28 cellular contexts compared by ENCODE assay signal in genomic region chr2:496729-497128, GRCh38.
"Had no signal": no experiment of that assay in that cellular context is flagged by ENCODE, and none has a peak within 500 bp of the region (broad histone marks: within the 10 kb centered on the region; RNA-seq: fewer than 3 reads in every experiment).

No MANE protein-coding gene starts in this region.

- H3K4me1 Mint-ChIP-seq: endodermal cell; mesothelial cell of epicardium; stimulated activated memory B cell treated with anti-CD40 and anti-IgM and Interleukin-4, amounts not matched to agents 10 μg/mL and 1 μg/mL and 100 μg/mL, for 72 hours had no signal

- H3K27ac ChIP-seq: epithelial cell of prostate, gastrocnemius medialis, parathyroid adenoma, prostate gland, skin epidermis, spleen, testis, tibial artery had no signal

- H3K36me3 Mint-ChIP-seq: mesothelial cell of epicardium; naive thymus-derived CD4-positive, alpha-beta T cell; stimulated activated memory B cell treated with anti-CD40 and anti-IgM and Interleukin-4, amounts not matched to agents 10 μg/mL and 1 μg/mL and 100 μg/mL, for 72 hours; type B pancreatic cell had no signal

- H3K9me3 Mint-ChIP-seq: endodermal cell; memory B cell; mesothelial cell of epicardium; naive thymus-derived CD4-positive, alpha-beta T cell; nephron; stimulated activated memory B cell treated with anti-CD40 and anti-IgM and Interleukin-4, amounts not matched to agents 10 μg/mL and 1 μg/mL and 100 μg/mL, for 72 hours had no signal

- H3K27ac Mint-ChIP-seq: dendritic cell treated with granulocyte-macrophage colony-stimulating factor and Interleukin-4, amounts not matched to agents 40 ng/mL and 50 ng/mL, for 4 days; endodermal cell; memory B cell; mesothelial cell of epicardium; naive thymus-derived CD4-positive, alpha-beta T cell; nephron; stimulated activated memory B cell treated with anti-CD40 and anti-IgM and Interleukin-4, amounts not matched to agents 10 μg/mL and 1 μg/mL and 100 μg/mL, for 72 hours; type B pancreatic cell had no signal

- FAIRE-seq: colon, kidney had no signal

- H3K9me3 ChIP-seq: gastrocnemius medialis, prostate gland, spleen, testis, tibial artery had no signal

- H3K4me1 ChIP-seq: gastrocnemius medialis, parathyroid adenoma, prostate gland, spleen, testis, tibial artery had no signal

- H3K27me3 ChIP-seq: gastrocnemius medialis, testis had no signal

- H3K27me3 Mint-ChIP-seq: dendritic cell treated with granulocyte-macrophage colony-stimulating factor and Interleukin-4, amounts not matched to agents 40 ng/mL and 50 ng/mL, for 4 days had no signal

- DNase-seq: effector CD8-positive, alpha-beta T cell; endodermal cell; foreskin fibroblast; gastrocnemius medialis; head of caudate nucleus; kidney; naive thymus-derived CD4-positive, alpha-beta T cell; spleen; stimulated activated CD4-positive, alpha-beta T cell treated with anti-CD3 and anti-CD28 coated beads, Interleukin-4, amount 100 ng/mL, for 4 hours; stimulated activated naive CD8-positive, alpha-beta T cell treated with anti-CD3 and anti-CD28 coated beads, Interleukin-15, Interleukin-2, amounts not matched to agents 100 U/mL and 50 U/mL, for 24 hours; substantia nigra; testis; tibial artery had no signal

- H3K4me3 ChIP-seq: gastrocnemius medialis, lung, prostate gland, skin epidermis, spleen, testis, tibial artery had no signal

- ATAC-seq: esophagus mucosa; gastrocnemius medialis; left lobe of liver; naive thymus-derived CD4-positive, alpha-beta T cell; right cardiac atrium; stimulated activated memory B cell treated with anti-CD40 and anti-IgM and Interleukin-4, amounts not matched to agents 10 μg/mL and 1 μg/mL and 100 μg/mL, for 72 hours; stimulated activated naive CD8-positive, alpha-beta T cell treated with anti-CD3 and anti-CD28 coated beads, Interleukin-15, Interleukin-2, amounts not matched to agents 100 U/mL and 50 U/mL, for 24 hours had no signal

- H3K36me3 ChIP-seq: gastrocnemius medialis, prostate gland, spleen, tibial artery had no signal

- H3K9ac ChIP-seq: parathyroid adenoma had no signal

- H3K4me3 Mint-ChIP-seq: dendritic cell treated with granulocyte-macrophage colony-stimulating factor and Interleukin-4, amounts not matched to agents 40 ng/mL and 50 ng/mL, for 4 days; endodermal cell; memory B cell; mesothelial cell of epicardium; naive thymus-derived CD4-positive, alpha-beta T cell; nephron; stimulated activated memory B cell treated with anti-CD40 and anti-IgM and Interleukin-4, amounts not matched to agents 10 μg/mL and 1 μg/mL and 100 μg/mL, for 72 hours; type B pancreatic cell had no signal
